8 cellular contexts compared by ENCODE assay signal in genomic region chr5:172283020-172283861, GRCh38. TPM values are rescaled to one million over a fixed set of nuclear protein-coding genes. Genes with fewer than 3 reads are reported as not detected.
DNase-seq lines count a peak whose midpoint lies in the region; ATAC-seq and TF ChIP-seq lines count a peak whose summit lies in the region.

Gene UBTD2, minus strand, starts transcription at chr5:172283764. Its CDS starts 99 bp downstream, at chr5:172283665.

- no peaks in the 10 kb centered on the region for H3K9me3 ChIP-seq in Caco-2

- H3K27me3 Mint-ChIP-seq in Caco-2 (ENCODE audit: insufficient read depth, unreplicated experiment) (no peaks in the 10 kb centered on the region), nephron (ENCODE audit: low read depth) (no peaks in the 10 kb centered on the region)
- peaks cover 11% of the 10 kb centered on the region for H3K27me3 Mint-ChIP-seq in stimulated activated naive CD8-positive, alpha-beta T cell treated with anti-CD3 and anti-CD28 coated beads, Interleukin-15, Interleukin-2, amounts not matched to agents 100 ng/mL and 50 ng/mL, for 24 hours

- H3K4me1 ChIP-seq in Caco-2: peaks cover 5% of the 10 kb centered on the region; the same call in 1 of the 2 replicates

- POLR2A ChIA-PET in Caco-2 (lab: Charles Lee): interaction anchor here (0.6 to 0.8 kb wide), 5 partner anchors 48 to 1334 kb away, joined by 3 to 5 read pairs (median 4); partner anchors contain the start of gene FBXW11

- ATAC-seq in GM19467 (IDR thresholded peaks at IDR 0.05; ENCODE audit: unreplicated experiment): peak; percentile 89

- no peaks in the 10 kb centered on the region for H3K9me3 Mint-ChIP-seq in Caco-2 (ENCODE audit: unreplicated experiment)
- H3K9me3 Mint-ChIP-seq in nephron: no peaks in the 10 kb centered on the region
- H3K9me3 Mint-ChIP-seq in stimulated activated naive CD8-positive, alpha-beta T cell treated with anti-CD3 and anti-CD28 coated beads, Interleukin-15, Interleukin-2, amounts not matched to agents 100 ng/mL and 50 ng/mL, for 24 hours: no peaks in the 10 kb centered on the region

- H3K4me3 Mint-ChIP-seq in Caco-2 (ENCODE audit: unreplicated experiment): peak within 1 kb of the TSS; percentile 86
- H3K4me3 Mint-ChIP-seq in nephron: peak within 1 kb of the TSS; percentile 98 to 100 (median 99)
- peak within 1 kb of the TSS; percentile 91 for H3K4me3 Mint-ChIP-seq in stimulated activated naive CD8-positive, alpha-beta T cell treated with anti-CD3 and anti-CD28 coated beads, Interleukin-15, Interleukin-2, amounts not matched to agents 100 ng/mL and 50 ng/mL, for 24 hours

- intact Hi-C loops in Caco-2 (cut with micrococcal nuclease; ENCODE audit: unreplicated experiment): loop anchor here (1.0 to 5.0 kb wide), 3 partner anchors 48 to 95 kb away; partner anchors contain the start of gene STK10

- DNase-seq in Caco-2 (peak; percentile 84 to 90), HK-2 (ENCODE audit: unreplicated experiment) (peak; percentile 73), fibroblast of the aortic adventitia (ENCODE audit: low read depth) (peak; percentile 67)
- peak; percentile 68 for DNase-seq in activated effector memory CD4-positive, alpha-beta T cell treated with Interleukin-2 at 50 U/mL for 16 hours

- TF ChIP-seq CTCF in Caco-2 (IDR thresholded peaks at IDR 0.05; ENCODE audit: insufficient read depth in 1 of 2, low read depth in 1 of 2, low read length in 1 of 2, severe bottlenecking in 1 of 2, unreplicated experiment in 1 of 2) (peak; percentile 42 to 78), fibroblast of the aortic adventitia (IDR thresholded peaks at IDR 0.05; ENCODE audit: insufficient read depth, low read length) (peak; percentile 37), nephron (IDR thresholded peaks at IDR 0.05; ENCODE audit: unreplicated experiment in 3 of 3) (peak; percentile 43 to 60 (median 49))

- H3K4me1 Mint-ChIP-seq in Caco-2 (ENCODE audit: low read depth, unreplicated experiment) (peaks cover 9% of the 10 kb centered on the region), nephron (peaks cover 30% of the 10 kb centered on the region)
- peaks cover 40% of the 10 kb centered on the region for H3K4me1 Mint-ChIP-seq in stimulated activated naive CD8-positive, alpha-beta T cell treated with anti-CD3 and anti-CD28 coated beads, Interleukin-15, Interleukin-2, amounts not matched to agents 100 ng/mL and 50 ng/mL, for 24 hours (ENCODE audit: low read depth)

- BruUV-seq in Caco-2 (replicated peaks; lab: Mats Ljungman, UMichigan): no TSS peak

- H3K36me3 Mint-ChIP-seq in Caco-2 (ENCODE audit: insufficient read depth, unreplicated experiment) (peaks cover 10% of the 10 kb centered on the region), nephron (ENCODE audit: low read depth) (peaks cover 13% of the 10 kb centered on the region)
- no peaks in the 10 kb centered on the region for H3K36me3 Mint-ChIP-seq in stimulated activated naive CD8-positive, alpha-beta T cell treated with anti-CD3 and anti-CD28 coated beads, Interleukin-15, Interleukin-2, amounts not matched to agents 100 ng/mL and 50 ng/mL, for 24 hours (ENCODE audit: low read depth)

- H3K27me3 ChIP-seq in Caco-2 (replicated peaks; ENCODE audit: control insufficient read depth, insufficient read depth, low read length): no peaks in the 10 kb centered on the region

- CTCF ChIA-PET in Caco-2 (lab: Charles Lee): interaction anchor here (0.7 to 1.4 kb wide), 5 partner anchors 9 to 1778 kb away, joined by 3 to 4 read pairs (median 3); no protein-coding TSS in a partner anchor

- H3K36me3 ChIP-seq in Caco-2 (ENCODE audit: control insufficient read depth, insufficient read depth, low read length): no peaks in the 10 kb centered on the region; the same call in 1 of the 2 replicates

- H3K4me3 ChIP-seq in Caco-2 (ENCODE audit: low read depth, low read length): peak within 1 kb of the TSS; percentile 84
- peak within 1 kb of the TSS; percentile 79 for H3K4me3 ChIP-seq in fibroblast of the aortic adventitia (ENCODE audit: low read depth, low read length)

- H3K27ac Mint-ChIP-seq in Caco-2 (ENCODE audit: unreplicated experiment): peak within 1 kb of the TSS; percentile 85
- H3K27ac Mint-ChIP-seq in nephron: peak within 1 kb of the TSS; percentile 99 to 100 (median 99)
- H3K27ac Mint-ChIP-seq in stimulated activated naive CD8-positive, alpha-beta T cell treated with anti-CD3 and anti-CD28 coated beads, Interleukin-15, Interleukin-2, amounts not matched to agents 100 ng/mL and 50 ng/mL, for 24 hours: peak within 1 kb of the TSS; percentile 85

TF ChIP-seq in PFSK-1, 5 proteins besides CTCF, POLR2A, EP300 and RAD21:
- TF ChIP-seq POLR2AphosphoS5 (IDR thresholded peaks at IDR 0.05; ENCODE audit: low read depth, low read length): no peak
- TF ChIP-seq REST (IDR thresholded peaks at IDR 0.05; ENCODE audit: insufficient read depth in 1 of 2, low read depth in 2 of 2, low read length in 2 of 2): no peak
- TF ChIP-seq TAF1 (IDR thresholded peaks at IDR 0.05; ENCODE audit: borderline replicate concordance, insufficient read depth, low read length): 0 out of 2 replicates have a peak, but pooled peaks have one; percentile 34
- no peak for TF ChIP-seq FOXP2 (optimal IDR thresholded peaks at IDR 0.05; ENCODE audit: borderline replicate concordance, extremely low read depth, extremely low read length, insufficient read depth)
- peak; percentile 62; the same call in 1 of the 2 replicates for TF ChIP-seq SIN3A (IDR thresholded peaks at IDR 0.05; ENCODE audit: borderline replicate concordance, insufficient read depth, low read length)
TF ChIP-seq in PFSK-1: peak in this region for 2.

RNA-seq across cellular contexts. Expression of gene UBTD2, which starts in this region (rescaled TPM):
- total RNA-seq in Caco-2 (2022) (32.4 and 33.2 TPM in 2 replicates), fibroblast of the aortic adventitia (ENCODE audit: low replicate concordance) (21.5 and 28.4 TPM in 2 replicates)
- polyA plus RNA-seq in PFSK-1 (2012; ENCODE audit: insufficient read length, low read depth): 11.1 TPM

Comparison
In these comparisons a context has a peak if more than half of its experiments do, and no peak if none do; other contexts are left out.
1. Peak in every context shown above with its lines: DNase-seq, ATAC-seq and H3K4me3 ChIP-seq.